In genomic region chr16:74774223-74775139, GRCh38 we compare ENCODE assay signal across 8 cellular contexts. TPM values are rescaled to one million over a fixed set of nuclear protein-coding genes. Genes with fewer than 3 reads are reported as not detected.
DNase-seq lines count a peak whose midpoint lies in the region; ATAC-seq and TF ChIP-seq lines count a peak whose summit lies in the region.

Gene FA2H (minus strand): TSS chr16:74774820. CDS start chr16:74774755, 65 bp downstream.

- H3K27me3 Mint-ChIP-seq in endodermal cell (ENCODE audit: insufficient read depth) = peaks cover 47% of the 10 kb centered on the region

- 0 to 1% methylated on average over 24 to 94 of the region's 94 CpGs for WGBS in endodermal cell (ENCODE audit: insufficient coverage in 1 of 2, insufficient read length in 1 of 2), 2 experiments

- no peaks in the 10 kb centered on the region for H3K36me3 ChIP-seq in endodermal cell (ENCODE audit: control insufficient read depth, insufficient read depth, low read length)

- peaks cover 34% of the 10 kb centered on the region for H3K27me3 ChIP-seq in endodermal cell (ENCODE audit: control insufficient read depth, insufficient read depth, low read length, poor library complexity, severe bottlenecking)

- peak within 1 kb of the TSS; percentile 82 for H3K4me3 ChIP-seq in endodermal cell (ENCODE audit: low read length)

- H3K4me3 Mint-ChIP-seq in endodermal cell = peak within 1 kb of the TSS; percentile 66

- H3K36me3 Mint-ChIP-seq in endodermal cell (ENCODE audit: low read depth) = no peaks in the 10 kb centered on the region

- ATAC-seq in GM19372 (IDR thresholded peaks at IDR 0.05; ENCODE audit: low read depth, unreplicated experiment) (peak; percentile 80), HG03460 (IDR thresholded peaks at IDR 0.05; ENCODE audit: unreplicated experiment) (peak; percentile 84)

- no peaks in the 10 kb centered on the region for H3K9me3 Mint-ChIP-seq in endodermal cell

- H3K9me3 ChIP-seq in endodermal cell (ENCODE audit: control insufficient read depth, low read length) = no peaks in the 10 kb centered on the region

- no peaks in the 10 kb centered on the region for H3K4me1 ChIP-seq in endodermal cell (ENCODE audit: control insufficient read depth, insufficient read depth, low read length)

- no peak within 1 kb of the TSS for H3K27ac ChIP-seq in endodermal cell (ENCODE audit: low read depth, low read length)

- DNase-seq in CD1c-positive myeloid dendritic cell (ENCODE audit: extremely low spot score) = peak; percentile 76
- DNase-seq in NCI-H526 treated with DMSO at 0.1 percent for 48 hours (lab: John Stamatoyannopoulos, UW) = peak; percentile 76
- DNase-seq in activated CD8-positive, alpha-beta memory T cell treated with anti-CD3 and anti-CD28 coated beads for 4 hours (ENCODE audit: low read depth in 2 of 2) = peak; percentile 11 to 20
- peak; percentile 96 for DNase-seq in endodermal cell
- peak; percentile 68 for DNase-seq in middle frontal gyrus (ENCODE audit: extremely low spot score, low spot score)
- DNase-seq in stimulated activated CD8-positive, alpha-beta memory T cell treated with anti-CD3 and anti-CD28 coated beads, Interleukin-4, amount 100 ng/mL, for 1 hour (ENCODE audit: low read depth in 2 of 2, low spot score in 1 of 2) = peak; percentile 8 to 10

- no peak within 1 kb of the TSS for H3K27ac Mint-ChIP-seq in endodermal cell

- H3K4me1 Mint-ChIP-seq in endodermal cell = peaks cover 6% of the 10 kb centered on the region

- TF ChIP-seq CTCF in endodermal cell (conservative IDR thresholded peaks at IDR 0.05) = peak; percentile 80

- no peak within 1 kb of the TSS for H3K9ac ChIP-seq in endodermal cell (ENCODE audit: extremely low read depth, low read length, poor library complexity, severe bottlenecking)

RNA-seq across cellular contexts. Expression of gene FA2H, which starts in this region (rescaled TPM):
- 1 to 10 TPM; 2.1 to 2.4 TPM for total RNA-seq in endodermal cell
- 0.39 TPM for polyA plus RNA-seq in endodermal cell (2013, experiment 1 of 2)
- polyA plus RNA-seq in endodermal cell (2013, experiment 2 of 2) = 0.50 TPM

Comparison
In these comparisons a context has a peak if more than half of its experiments do, and no peak if none do; other contexts are left out.
1. DNase-seq: peak in every context shown above with its lines; median percentile 96 in endodermal cell; 76 in CD1c-positive myeloid dendritic cell; 76 in NCI-H526 treated with DMSO at 0.1 percent for 48 hours; 68 in middle frontal gyrus; 16 in activated CD8-positive, alpha-beta memory T cell treated with anti-CD3 and anti-CD28 coated beads for 4 hours; 9 in stimulated activated CD8-positive, alpha-beta memory T cell treated with anti-CD3 and anti-CD28 coated beads, Interleukin-4, amount 100 ng/mL, for 1 hour.